ENCODE assay signal across 8 cellular contexts in genomic region chr9:28774433-28775029, GRCh38.
DNase-seq lines count a peak whose midpoint lies in the region; ATAC-seq and TF ChIP-seq lines count a peak whose summit lies in the region.

No MANE protein-coding gene starts in this region.

- H3K9me3 ChIP-seq in OCI-LY1 (ENCODE audit: low read length): no peaks in the 10 kb centered on the region

- no peaks in the 10 kb centered on the region for H3K4me1 Mint-ChIP-seq in activated T-cell treated with anti-CD3 and anti-CD28 coated beads, Interleukin-2, amount 50 U/mL, for 72 hours (ENCODE audit: low read depth)

- H3K4me3 Mint-ChIP-seq in activated T-cell treated with anti-CD3 and anti-CD28 coated beads, Interleukin-2, amount 50 U/mL, for 72 hours: no peak overlapping the region

- H3K27ac Mint-ChIP-seq in activated T-cell treated with anti-CD3 and anti-CD28 coated beads, Interleukin-2, amount 50 U/mL, for 72 hours: no peak overlapping the region

- DNase-seq in DMS53 treated with DMSO at 0.1 percent for 48 hours (lab: John Stamatoyannopoulos, UW; ENCODE audit: unreplicated experiment): peak; percentile 40
- DNase-seq in HPDE6-E6E7 (ENCODE audit: extremely low spot score): peak; percentile 6
- DNase-seq in fibroblast of mammary gland (ENCODE audit: low read depth): peak; percentile 49
- DNase-seq in superior temporal gyrus (ENCODE audit: extremely low spot score): peak; percentile 79
- DNase-seq in activated T-cell treated with anti-CD3 and anti-CD28 coated beads, Interleukin-2, amount 50 U/mL, for 72 hours: no peak
- DNase-seq in NCI-H524 treated with DMSO at 0.1 percent for 48 hours (lab: John Stamatoyannopoulos, UW): no peak

- no peak overlapping the region for H3K4me2 ChIP-seq in OCI-LY1 (ENCODE audit: low read length)

- H3K27me3 Mint-ChIP-seq in activated T-cell treated with anti-CD3 and anti-CD28 coated beads, Interleukin-2, amount 50 U/mL, for 72 hours (ENCODE audit: low read depth): no peaks in the 10 kb centered on the region

- no peaks in the 10 kb centered on the region for H4K20me1 ChIP-seq in OCI-LY1 (ENCODE audit: insufficient read depth, low read length)

- no peaks in the 10 kb centered on the region for H3K36me3 Mint-ChIP-seq in activated T-cell treated with anti-CD3 and anti-CD28 coated beads, Interleukin-2, amount 50 U/mL, for 72 hours (ENCODE audit: insufficient read depth in 2 of 2)

- no peaks in the 10 kb centered on the region for H3F3A ChIP-seq in OCI-LY1 (ENCODE audit: insufficient read depth, low read length)

- H3K9ac ChIP-seq in OCI-LY1 (ENCODE audit: low read length): no peak overlapping the region

- no peak for ATAC-seq in activated T-cell treated with anti-CD3 and anti-CD28 coated beads, Interleukin-2, amount 50 U/mL, for 72 hours (replicated peaks in 1 of 2)
- ATAC-seq in GM18909 (IDR thresholded peaks at IDR 0.05; ENCODE audit: poor library complexity, unreplicated experiment): no peak

- TF ChIP-seq CTCF in OCI-LY1 (IDR thresholded peaks at IDR 0.05; ENCODE audit: low read length) (peak; percentile 75), fibroblast of mammary gland (conservative IDR thresholded peaks at IDR 0.05; ENCODE audit: control insufficient read depth, insufficient read depth, low read depth, low read length) (peak; percentile 61)

- no peaks in the 10 kb centered on the region for H3K36me3 ChIP-seq in OCI-LY1 (ENCODE audit: insufficient read depth, low read length)

- H3K4me1 ChIP-seq in OCI-LY1 (ENCODE audit: insufficient read depth, low read length, severe bottlenecking): peaks cover 12% of the 10 kb centered on the region

- H3K9me3 Mint-ChIP-seq in activated T-cell treated with anti-CD3 and anti-CD28 coated beads, Interleukin-2, amount 50 U/mL, for 72 hours: peaks cover 2% of the 10 kb centered on the region in 2 donors

- no peak overlapping the region for H2AFZ ChIP-seq in OCI-LY1 (ENCODE audit: low read length)

- H3K27ac ChIP-seq in OCI-LY1 (ENCODE audit: low read depth, low read length, poor library complexity, severe bottlenecking): no peak overlapping the region

- no peaks in the 10 kb centered on the region for H3K9me2 ChIP-seq in OCI-LY1 (ENCODE audit: low read depth, low read length)

- no peak overlapping the region for H3K4me3 ChIP-seq in OCI-LY1 (ENCODE audit: low read depth, low read length, poor library complexity, severe bottlenecking)
- H3K4me3 ChIP-seq in fibroblast of mammary gland (ENCODE audit: control insufficient read depth, low read depth, low read length): no peak overlapping the region

- no peaks in the 10 kb centered on the region for H3K27me3 ChIP-seq in OCI-LY1 (ENCODE audit: insufficient read depth, low read length)

- no peaks in the 10 kb centered on the region for H3K79me2 ChIP-seq in OCI-LY1 (ENCODE audit: insufficient read depth, low read length)

Comparison
In these comparisons a context has a peak if more than half of its experiments do, and no peak if none do; other contexts are left out.
1. DNase-seq: peak in DMS53 treated with DMSO at 0.1 percent for 48 hours (single experiment), HPDE6-E6E7 (single experiment), fibroblast of mammary gland (single experiment) and superior temporal gyrus (single experiment); none in activated T-cell treated with anti-CD3 and anti-CD28 coated beads, Interleukin-2, amount 50 U/mL, for 72 hours (0 of 2) and NCI-H524 treated with DMSO at 0.1 percent for 48 hours (single experiment).